In genomic region chr3:72339750-72340025, GRCh38 we compare ENCODE assay signal across 19 cellular contexts.
DNase-seq lines count a peak whose midpoint lies in the region; ATAC-seq, FAIRE-seq and TF ChIP-seq lines count a peak whose summit lies in the region.
"Had no signal": no experiment of that assay in that cellular context is flagged by ENCODE, and none has a peak within 500 bp of the region (broad histone marks: within the 10 kb centered on the region; RNA-seq: fewer than 3 reads in every experiment).

No MANE protein-coding gene starts in this region.

- peaks cover 2% of the 10 kb centered on the region for H3K9me1 ChIP-seq in K562 (ENCODE audit: control insufficient read depth, insufficient read depth, low read length)

- BruUV-seq in K562 (replicated peaks; lab: Mats Ljungman, UMichigan) = no TSS peak

- in situ Hi-C loops in K562 (cut with MboI) = no loop called here

- H3K9ac ChIP-seq in K562 (ENCODE audit: insufficient read depth in 1 of 2, low read depth in 2 of 2, low read length in 2 of 2) = peak overlapping the region; percentile 38 to 76; a peak in 2 of 4 replicates

- CTCF ChIA-PET in K562 (lab: Yijun Ruan, JAX; ENCODE audit: low intra/inter-chr PET ratio) = no interaction called here

- no peaks in the 10 kb centered on the region for H3K27me3 ChIP-seq in K562 (ENCODE audit: control insufficient read depth in 2 of 2, insufficient read depth in 2 of 2, low read length in 2 of 2)
- no peaks in the 10 kb centered on the region for H3K27me3 ChIP-seq in suprapubic skin
- H3K27me3 ChIP-seq: ovary, Peyer's patch had no signal

- H3K36me3 ChIP-seq in K562 (ENCODE audit: control insufficient read depth, insufficient read depth, low read length) (no peaks in the 10 kb centered on the region), suprapubic skin (no peaks in the 10 kb centered on the region)
- H3K36me3 ChIP-seq: left ventricle myocardium inferior, ovary, Peyer's patch had no signal

- ATAC-seq in K562 (no peak), GM18861 (IDR thresholded peaks at IDR 0.05; ENCODE audit: unreplicated experiment) (no peak)

- H3K79me2 ChIP-seq in K562 (ENCODE audit: control insufficient read depth, insufficient read depth, low read length) = no peaks in the 10 kb centered on the region

- H4K20me1 ChIP-seq in K562 (replicated peaks; ENCODE audit: control insufficient read depth, insufficient read depth, low read length) = no peaks in the 10 kb centered on the region

- FAIRE-seq in K562 (lab: Jason Lieb, UNC) = no peak
- FAIRE-seq: TTC549 had no signal

- H3K27ac ChIP-seq in K562 (ENCODE audit: extremely low read depth, low read depth, low read length) (peak overlapping the region; percentile 73; the same call in 2 of the 3 replicates), suprapubic skin (peak overlapping the region; percentile 39)
- H3K27ac ChIP-seq: left ventricle myocardium inferior had no signal

- intact Hi-C loops in K562 (cut with micrococcal nuclease) = loop anchor here (1.0 to 5.0 kb wide), 2 partner anchors 67 to 105 kb away; no protein-coding TSS in a partner anchor

- H2AFZ ChIP-seq in K562 (ENCODE audit: low read depth, low read length) = 0 out of 2 replicates have a peak overlapping the region, but pooled peaks have one; percentile 72

- TF ChIP-seq CTCF in K562 (IDR thresholded peaks at IDR 0.05 in 2 of 3, conservative IDR thresholded peaks at IDR 0.05 in 1 of 3; ENCODE audit: insufficient read depth in 2 of 3, low read depth in 1 of 3, low read length in 3 of 3) = no peak
- TF ChIP-seq CTCF in suprapubic skin (IDR thresholded peaks at IDR 0.05) = no peak

- H3K9me3 ChIP-seq in K562 (replicated peaks; ENCODE audit: control insufficient read depth, insufficient read depth, low read depth, low read length) = no peaks in the 10 kb centered on the region; the same call in 1 of the 2 replicates
- no peaks in the 10 kb centered on the region for H3K9me3 ChIP-seq in suprapubic skin
- H3K9me3 ChIP-seq: left ventricle myocardium inferior, ovary, Peyer's patch had no signal

- peak; percentile 41 for DNase-seq in NCI-H82 (lab: John Stamatoyannopoulos, UW)
- DNase-seq in NCI-H82 treated with DMSO at 0.1 percent for 48 hours (lab: John Stamatoyannopoulos, UW; ENCODE audit: unreplicated experiment) = no peak
- DNase-seq in K562 (ENCODE audit: extremely low read depth in 1 of 4, low spot score in 3 of 4) = no peak
- peak; percentile 81 for DNase-seq in mesenteric fat pad (ENCODE audit: low spot score)
- peak in 1 of 2 donors; percentile 67 for DNase-seq in suprapubic skin (ENCODE audit: low spot score in 2 of 2)
- DNase-seq in midbrain (lab: John Stamatoyannopoulos, UW) = no peak
- no peak for DNase-seq in dedifferentiated amniotic fluid mesenchymal stem cell (ENCODE audit: extremely low spot score)
- DNase-seq: activated CD4-positive, alpha-beta T cell treated with anti-CD3 and anti-CD28 coated beads, Interleukin-2, amount 50 U/mL, for 1 hour; activated naive CD4-positive, alpha-beta T cell treated with Interleukin-2 at 50 U/mL for 16 hours; DMS153; naive B cell; NCI-H1436; NCI-H774; ovary; Peyer's patch; stimulated activated CD4-positive, alpha-beta T cell treated with anti-CD3 and anti-CD28 coated beads, Interleukin-4, amount 100 ng/mL, for 24 hours had no signal

- H3K4me3 ChIP-seq in K562 (no peak overlapping the region), suprapubic skin (no peak overlapping the region)
- H3K4me3 ChIP-seq: left ventricle myocardium inferior, ovary, Peyer's patch had no signal

- H3K4me1 ChIP-seq in K562 (replicated peaks in 1 of 2; ENCODE audit: control insufficient read depth in 2 of 2, insufficient read depth in 2 of 2, low read length in 2 of 2) = peaks cover 41 to 45% of the 10 kb centered on the region in 2 experiments
- H3K4me1 ChIP-seq in suprapubic skin = peaks cover 45% of the 10 kb centered on the region

- no peak for TF ChIP-seq RAD21 in K562 (CRISPR knock-in tag; conservative IDR thresholded peaks at IDR 0.05 in 1 of 2, IDR thresholded peaks at IDR 0.05 in 1 of 2)

- no peak for TF ChIP-seq EP300 in K562 (IDR thresholded peaks at IDR 0.05; ENCODE audit: low read length)
- TF ChIP-seq EP300 in suprapubic skin (IDR thresholded peaks at IDR 0.05) = no peak

- 38% methylated on average over 3 of the region's 4 CpGs for WGBS in K562 (ENCODE audit: insufficient coverage, low coverage, missing lambda C conversion rate)
- WGBS in suprapubic skin = 65% methylated on average over 4 of the region's 4 CpGs

- no peak for TF ChIP-seq POLR2A in K562 (conservative IDR thresholded peaks at IDR 0.05)
- TF ChIP-seq POLR2A in suprapubic skin (IDR thresholded peaks at IDR 0.05) = no peak

- POLR2A ChIA-PET in K562 (lab: Yijun Ruan, JAX) = interaction anchor here (0.7 to 0.8 kb wide), 2 partner anchors 17 to 37 kb away, joined by 3 to 4 read pairs; no protein-coding TSS in a partner anchor

- H3K4me2 ChIP-seq in K562 (ENCODE audit: insufficient read depth, low read length) = peak overlapping the region; percentile 16; the same call in 1 of the 2 replicates

TF ChIP-seq in K562, 482 proteins besides CTCF, POLR2A, EP300 and RAD21:
- TF ChIP-seq GABPB1 (CRISPR knock-in tag; IDR thresholded peaks at IDR 0.05) (peak; percentile 49; the same call in 1 of the 2 replicates), ADNP (tag; IDR thresholded peaks at IDR 0.05) (no peak), CTBP1 (IDR thresholded peaks at IDR 0.05; ENCODE audit: borderline replicate concordance) (no peak), POLR2AphosphoS2 (IDR thresholded peaks at IDR 0.05; ENCODE audit: low read length) (no peak), BRF1 (IDR thresholded peaks at IDR 0.05; ENCODE audit: borderline replicate concordance, extremely low read depth, insufficient read length) (no peak), HIVEP1 (CRISPR knock-in tag; IDR thresholded peaks at IDR 0.05) (no peak), NONO (IDR thresholded peaks at IDR 0.05; ENCODE audit: low read depth in 2 of 2, low read length in 1 of 2) (no peak)
- TF ChIP-seq, protein P1, sequence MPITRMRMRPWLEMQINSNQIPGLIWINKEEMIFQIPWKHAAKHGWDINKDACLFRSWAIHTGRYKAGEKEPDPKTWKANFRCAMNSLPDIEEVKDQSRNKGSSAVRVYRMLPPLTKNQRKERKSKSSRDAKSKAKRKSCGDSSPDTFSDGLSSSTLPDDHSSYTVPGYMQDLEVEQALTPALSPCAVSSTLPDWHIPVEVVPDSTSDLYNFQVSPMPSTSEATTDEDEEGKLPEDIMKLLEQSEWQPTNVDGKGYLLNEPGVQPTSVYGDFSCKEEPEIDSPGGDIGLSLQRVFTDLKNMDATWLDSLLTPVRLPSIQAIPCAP (CRISPR knock-in tag; IDR thresholded peaks at IDR 0.05; ENCODE audit: borderline replicate concordance) = no peak

Comparison
In these comparisons a context has a peak if more than half of its experiments do, and no peak if none do; other contexts are left out.
1. DNase-seq: peak in NCI-H82 (single experiment) and mesenteric fat pad (single experiment); none in NCI-H82 treated with DMSO at 0.1 percent for 48 hours (single experiment), K562 (0 of 4), midbrain (single experiment) and dedifferentiated amniotic fluid mesenchymal stem cell (single experiment).